Comparison of ENCODE assay signal across 1 cellular context in genomic region chr7:150903627-150904026, GRCh38.
TF ChIP-seq lines count a peak whose summit lies in the region.

No MANE protein-coding gene starts in this region.

TF ChIP-seq in SK-N-SH treated with all-trans-retinoic acid at 6 μM for 48 hours, 23 proteins besides CTCF, POLR2A, EP300 and RAD21 (continued from another document):
- no peak for TF ChIP-seq CSRNP3 (CRISPR knock-in tag; IDR thresholded peaks at IDR 0.05)
- TF ChIP-seq ZNF8 (CRISPR knock-in tag; IDR thresholded peaks at IDR 0.05): no peak
